16 cellular contexts compared by ENCODE assay signal in the genomic region with DNA sequence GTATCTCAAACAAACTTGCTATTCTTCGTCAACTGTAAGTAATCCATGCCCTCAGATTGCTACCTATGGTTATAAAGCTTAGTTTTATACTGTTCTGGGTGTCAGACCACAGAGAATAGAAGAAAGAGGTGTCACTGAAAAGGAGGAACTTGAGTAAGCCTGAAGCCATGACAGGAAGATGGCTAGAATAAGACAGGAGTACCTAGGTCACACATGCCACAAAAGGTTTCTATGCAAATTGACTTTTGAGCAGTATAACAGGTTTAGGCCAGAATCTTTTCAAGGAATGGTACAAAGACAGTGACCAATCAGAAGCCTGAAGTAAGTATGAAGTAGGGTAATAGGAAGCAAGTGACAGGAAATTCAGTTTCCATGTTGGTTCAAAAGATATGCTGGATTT. TPM values are rescaled to one million over a fixed set of nuclear protein-coding genes. Genes with fewer than 3 reads are reported as not detected.
A peak's percentile ranks its signal among the peaks of the same experiment; 100 is the strongest.
DNase-seq lines count a peak whose midpoint lies in the region; ATAC-seq and TF ChIP-seq lines count a peak whose summit lies in the region.
"Had no signal": no experiment of that assay in that cellular context is flagged by ENCODE, and none has a peak within 500 bp of the region (broad histone marks: within the 10 kb centered on the region; RNA-seq: fewer than 3 reads in every experiment).

No MANE protein-coding gene starts in this region.

- DNase-seq in cardiac muscle cell (ENCODE audit: low read depth in 1 of 2, low spot score in 1 of 2) (no peak), left cardiac atrium (no peak), NCI-H2029 (lab: John Stamatoyannopoulos, UW) (no peak), A673 (ENCODE audit: low spot score) (no peak), NCI-H2196 treated with DMSO at 0.1 percent for 48 hours (lab: John Stamatoyannopoulos, UW; ENCODE audit: unreplicated experiment) (no peak), posterior cingulate gyrus (no peak)
- DNase-seq: activated CD4-positive, alpha-beta T cell treated with anti-CD3 and anti-CD28 coated beads for 4 hours; anterior cingulate cortex; KG1; kidney; NCI-H1694; psoas muscle; T-helper 17 cell; testis had no signal

- no peak overlapping the region for H3K4me3 ChIP-seq in cardiac muscle cell
- H3K4me3 ChIP-seq in A673 (ENCODE audit: low read depth, low read length, poor library complexity, severe bottlenecking): no peak overlapping the region
- H3K4me3 ChIP-seq: psoas muscle, testis had no signal

- TF ChIP-seq CTCF in cardiac muscle cell (IDR thresholded peaks at IDR 0.05; ENCODE audit: low read depth, low read length) (no peak), A673 (conservative IDR thresholded peaks at IDR 0.05; ENCODE audit: low read depth, low read length) (no peak)

- CTCF ChIA-PET in A673 (lab: Charles Lee): interaction anchor here (1.7 kb wide), 1 partner anchor 69 kb away, joined by 4 read pairs; no protein-coding TSS in a partner anchor

- H3K9me3 ChIP-seq in cardiac muscle cell (ENCODE audit: low read depth): no peaks in the 10 kb centered on the region
- H3K9me3 ChIP-seq in A673 (ENCODE audit: low read depth, low read length, poor library complexity, severe bottlenecking): no peaks in the 10 kb centered on the region
- H3K9me3 ChIP-seq: psoas muscle, testis had no signal

- BruUV-seq in A673 (replicated peaks; lab: Mats Ljungman, UMichigan): no TSS peak

- ATAC-seq in left cardiac atrium (no peak), GM21515 (IDR thresholded peaks at IDR 0.05; ENCODE audit: unreplicated experiment) (peak; percentile 65), HG03432 (IDR thresholded peaks at IDR 0.05; ENCODE audit: unreplicated experiment) (peak; percentile 60)
- ATAC-seq: T-helper 17 cell had no signal

- no peaks in the 10 kb centered on the region for H3K27me3 ChIP-seq in cardiac muscle cell
- H3K27me3 ChIP-seq in A673 (replicated peaks; ENCODE audit: insufficient read depth, low read depth, low read length, poor library complexity): no peaks in the 10 kb centered on the region
- H3K27me3 ChIP-seq: testis had no signal

- intact Hi-C loops in left cardiac atrium (cut with DNase I) (no loop called here), A673 (cut with micrococcal nuclease; ENCODE audit: unreplicated experiment) (no loop called here), posterior cingulate gyrus (cut with DNase I) (no loop called here)

- H3K4me1 ChIP-seq in cardiac muscle cell (ENCODE audit: low read depth): peaks cover 41% of the 10 kb centered on the region
- H3K4me1 ChIP-seq in A673 (ENCODE audit: insufficient read depth, low read length, poor library complexity, severe bottlenecking): no peaks in the 10 kb centered on the region
- H3K4me1 ChIP-seq: testis had no signal

- H3K36me3 ChIP-seq in cardiac muscle cell (peaks cover 3% of the 10 kb centered on the region), A673 (ENCODE audit: insufficient read depth, low read length, poor library complexity, severe bottlenecking) (peaks cover 9% of the 10 kb centered on the region)

- H3K27ac ChIP-seq in cardiac muscle cell: peak overlapping the region; percentile 90
- no peak overlapping the region for H3K27ac ChIP-seq in A673 (ENCODE audit: low read depth, low read length, poor library complexity, severe bottlenecking)
- H3K27ac ChIP-seq: psoas muscle, testis had no signal

- POLR2A ChIA-PET in A673 (lab: Charles Lee; ENCODE audit: low non-redundant PET): no interaction called here

RNA-seq across cellular contexts. Expression of gene FBXW4, which starts 23.5 kb away (rescaled TPM):
- 58.2 and 72.0 TPM in 2 replicates for total RNA-seq in cardiac muscle cell
- 18.8 and 19.6 TPM in 2 replicates for polyA plus RNA-seq in cardiac muscle cell
- total RNA-seq in left cardiac atrium: 10 to 100 TPM; 92.0 to 99.0 TPM
- 19.5 and 24.0 TPM in 2 replicates for total RNA-seq in A673 (2021)

Comparison
In these comparisons a context has a peak if more than half of its experiments do, and no peak if none do; other contexts are left out.
1. ATAC-seq: peak in GM21515 (single experiment) and HG03432 (single experiment); none in left cardiac atrium (0 of 2).